ENCODE assay signal across 8 cellular contexts in genomic region chr1:113904674-113905434, GRCh38. TPM values are rescaled to one million over a fixed set of nuclear protein-coding genes. Genes with fewer than 3 reads are reported as not detected.
DNase-seq lines count a peak whose midpoint lies in the region; ATAC-seq and TF ChIP-seq lines count a peak whose summit lies in the region.

AP4B1 (minus strand) TSS chr1:113904799; CDS start chr1:113904717, 82 bp downstream.
DCLRE1B (plus strand) TSS chr1:113905326; CDS start chr1:113905587, 261 bp downstream.

- DNase-seq in DMS153 treated with DMSO at 0.1 percent for 48 hours (lab: John Stamatoyannopoulos, UW; ENCODE audit: unreplicated experiment) = peak; percentile 95
- DNase-seq in OCI-M1 (lab: John Stamatoyannopoulos, UW) = peak; percentile 99
- DNase-seq in activated T-cell treated with anti-CD3 and anti-CD28 coated beads for 24 hours (ENCODE audit: low read depth) = peak; percentile 96
- peak; percentile 100 for DNase-seq in epithelial cell of esophagus (ENCODE audit: low read depth)
- peak; percentile 98 to 100 (median 98) for DNase-seq in mucosa of descending colon
- DNase-seq in stimulated activated CD8-positive, alpha-beta memory T cell treated with anti-CD3 and anti-CD28 coated beads, Interleukin-4, amount 100 ng/mL, for 24 hours (ENCODE audit: low read depth) = peak; percentile 97

- H3K9me3 Mint-ChIP-seq in IgD-negative memory B cell = no peaks in the 10 kb centered on the region

- H3K36me3 ChIP-seq in mucosa of descending colon (ENCODE audit: low read depth) = peaks cover 8% of the 10 kb centered on the region

- H3K4me1 Mint-ChIP-seq in IgD-negative memory B cell = peaks cover 24 to 30% (median 30%) of the 10 kb centered on the region in 3 donors

- no peaks in the 10 kb centered on the region for H3K27me3 Mint-ChIP-seq in IgD-negative memory B cell

- no peaks in the 10 kb centered on the region for H3K9me3 ChIP-seq in mucosa of descending colon

- H3K4me3 Mint-ChIP-seq in IgD-negative memory B cell = peak within 1 kb of the TSS; percentile 92 to 100 (median 98)

- H3K4me1 ChIP-seq in mucosa of descending colon (ENCODE audit: low read depth) = peaks cover 49% of the 10 kb centered on the region

- peak within 1 kb of the TSS; percentile 91 to 100 (median 98) for H3K27ac Mint-ChIP-seq in IgD-negative memory B cell

- peak; percentile 70 for TF ChIP-seq CTCF in epithelial cell of esophagus (IDR thresholded peaks at IDR 0.05; ENCODE audit: insufficient read depth, low read depth, low read length, missing control alignments)
- peak; percentile 46 for TF ChIP-seq CTCF in mucosa of descending colon (IDR thresholded peaks at IDR 0.05)

- peaks cover 10% of the 10 kb centered on the region for H3K36me3 Mint-ChIP-seq in IgD-negative memory B cell

- ATAC-seq in GM21529 (IDR thresholded peaks at IDR 0.05; ENCODE audit: unreplicated experiment) (peak; percentile 87), mucosa of descending colon (peak; percentile 93)

- intact Hi-C loops in mucosa of descending colon (cut with DNase I, micrococcal nuclease) = no loop called here

- peak within 1 kb of the TSS; percentile 87 for H3K4me3 ChIP-seq in epithelial cell of esophagus (ENCODE audit: low read length)
- H3K4me3 ChIP-seq in mucosa of descending colon = peak within 1 kb of the TSS; percentile 54

RNA-seq across cellular contexts. Expression of gene AP4B1, which starts in this region (rescaled TPM):
- 13.2 TPM for polyA plus RNA-seq in IgD-negative memory B cell
- total RNA-seq in mucosa of descending colon = 10 to 100 TPM; 26.6 to 40.0 (median 28.7) TPM

RNA-seq across cellular contexts. Expression of gene DCLRE1B, which starts in this region (rescaled TPM):
- 3.6 TPM for polyA plus RNA-seq in IgD-negative memory B cell
- 1 to 10 TPM; 4.2 to 6.0 (median 5.2) TPM for total RNA-seq in mucosa of descending colon

Comparison
In these comparisons a context has a peak if more than half of its experiments do, and no peak if none do; other contexts are left out.
1. Peak in every context shown above with its lines: DNase-seq, ATAC-seq and H3K4me3 ChIP-seq.